Comparison of ENCODE assay signal across 37 cellular contexts in the genomic region with DNA sequence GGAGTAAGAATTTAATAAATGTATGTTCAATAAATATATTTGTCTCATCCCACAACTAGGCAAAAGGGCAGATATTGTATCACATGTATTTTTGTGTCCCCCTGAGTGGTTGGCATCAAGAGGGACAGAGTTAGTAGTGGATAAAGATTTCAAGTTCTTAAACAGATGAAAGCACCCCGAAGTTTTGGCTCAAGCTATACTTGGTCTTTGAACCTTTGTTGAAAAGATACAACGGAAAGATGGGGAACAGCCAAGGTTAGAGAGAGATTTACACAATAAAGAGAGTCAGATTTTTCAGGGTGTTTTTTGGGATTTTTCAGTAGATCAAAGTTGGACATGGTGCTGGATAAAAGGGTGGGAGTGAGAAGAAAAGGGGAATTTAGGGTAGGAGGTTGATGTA. TPM values are rescaled to one million over a fixed set of nuclear protein-coding genes. Genes with fewer than 3 reads are reported as not detected.
"Had no signal": no experiment of that assay in that cellular context is flagged by ENCODE, and none has a peak within 500 bp of the region (broad histone marks: within the 10 kb centered on the region; RNA-seq: fewer than 3 reads in every experiment).

No MANE protein-coding gene starts in this region.

- DNase-seq: Karpas-422, Kasumi-1, KG1, MG63, MM.1S, MV-4-11, NCI-H1048, NCI-H1092, NCI-H1092 treated with DMSO at 0.1 percent for 48 hours, NCI-H1105, NCI-H1105 treated with DMSO at 0.1 percent for 48 hours, NCI-H1417, NCI-H1417 treated with DMSO at 0.1 percent for 48 hours, NCI-H1436, NCI-H1436 treated with DMSO at 0.1 percent for 48 hours, NCI-H1694, NCI-H1694 treated with DMSO at 0.1 percent for 48 hours, NCI-H187, NCI-H187 treated with DMSO at 0.1 percent for 48 hours, NCI-H1930, NCI-H2029, NCI-H2029 treated with DMSO at 0.1 percent for 48 hours, NCI-H2081, NCI-H2081 treated with DMSO at 0.1 percent for 48 hours, NCI-H2107, NCI-H2171, NCI-H2171 treated with DMSO at 0.1 percent for 48 hours, NCI-H2227 treated with DMSO at 0.1 percent for 48 hours, NCI-H226, NCI-H345, NCI-H446, NCI-H446 treated with DMSO at 0.1 percent for 48 hours, NCI-H510A had no signal

- H3K27ac ChIP-seq: KMS-11 had no signal

- H3K4me3 ChIP-seq: MG63 had no signal

- H3K36me3 ChIP-seq: MG63 had no signal

- H3K9me3 ChIP-seq: MG63 had no signal

- H3K9ac ChIP-seq: KMS-11 had no signal

- H3K27me3 ChIP-seq: MG63 had no signal

- H3K4me2 ChIP-seq: KMS-11 had no signal

RNA-seq across cellular contexts. Expression of a gene that starts 59.3 kb away (rescaled TPM):
- total RNA-seq: LHCN-M2, M059J, MCF 10A had no signal
